15 cellular contexts compared by ENCODE assay signal in genomic region chr7:22717760-22718159, GRCh38. TPM values are rescaled to one million over a fixed set of nuclear protein-coding genes. Genes with fewer than 3 reads are reported as not detected.
A peak's percentile ranks its signal among the peaks of the same experiment; 100 is the strongest.
DNase-seq lines count a peak whose midpoint lies in the region; ATAC-seq and TF ChIP-seq lines count a peak whose summit lies in the region.
"Had no signal": no experiment of that assay in that cellular context is flagged by ENCODE, and none has a peak within 500 bp of the region (broad histone marks: within the 10 kb centered on the region; RNA-seq: fewer than 3 reads in every experiment).

No MANE protein-coding gene starts in this region.

- H3K9me3 ChIP-seq in PC-9 (ENCODE audit: insufficient read depth, low read depth) (no peaks in the 10 kb centered on the region), suprapubic skin (no peaks in the 10 kb centered on the region), T-helper 17 cell (ENCODE audit: control insufficient read depth, low read length, poor library complexity, severe bottlenecking) (no peaks in the 10 kb centered on the region)
- H3K9me3 ChIP-seq: MG63, upper lobe of left lung had no signal

- POLR2A ChIA-PET in PC-9 (lab: Charles Lee; ENCODE audit: unreplicated experiment): interaction anchor here (0.7 to 0.8 kb wide), 2 partner anchors 131 to 135 kb away, joined by 4 to 19 read pairs; no protein-coding TSS in a partner anchor

- no peaks in the 10 kb centered on the region for H3K79me2 ChIP-seq in PC-9 (ENCODE audit: low read depth)
- H3K79me2 ChIP-seq in mesendoderm (ENCODE audit: control insufficient read depth, insufficient read depth, low read length): no peaks in the 10 kb centered on the region

- H3F3A ChIP-seq in PC-9 (ENCODE audit: insufficient read depth, low read depth): peaks cover 14% of the 10 kb centered on the region

- H4K5ac ChIP-seq in mesendoderm (ENCODE audit: low read length): no peak overlapping the region

- H3K27me3 ChIP-seq in PC-9 (ENCODE audit: insufficient read depth, low read depth): no peaks in the 10 kb centered on the region
- no peaks in the 10 kb centered on the region for H3K27me3 ChIP-seq in mesendoderm (ENCODE audit: insufficient read depth, low read length, poor library complexity)
- H3K27me3 ChIP-seq in suprapubic skin: no peaks in the 10 kb centered on the region
- H3K27me3 ChIP-seq: MG63, upper lobe of left lung had no signal

- no peak overlapping the region for H3K4me3 ChIP-seq in PC-9
- no peak overlapping the region for H3K4me3 ChIP-seq in mesendoderm (ENCODE audit: low read length)
- H3K4me3 ChIP-seq in suprapubic skin: no peak overlapping the region
- H3K4me3 ChIP-seq: MG63, upper lobe of left lung had no signal

- peak overlapping the region; percentile 2 for H2BK120ac ChIP-seq in mesendoderm (ENCODE audit: low read depth, low read length)

- TF ChIP-seq EP300 in suprapubic skin (IDR thresholded peaks at IDR 0.05): no peak

- H3K4me1 Mint-ChIP-seq in T-helper 17 cell: peaks cover 8% of the 10 kb centered on the region

- H3K36me3 ChIP-seq in PC-9 (ENCODE audit: low read depth): no peaks in the 10 kb centered on the region
- no peaks in the 10 kb centered on the region for H3K36me3 ChIP-seq in mesendoderm (ENCODE audit: control insufficient read depth, insufficient read depth, low read length)
- H3K36me3 ChIP-seq in suprapubic skin: no peaks in the 10 kb centered on the region
- H3K36me3 ChIP-seq: MG63, upper lobe of left lung had no signal

- intact Hi-C loops in PC-9 (cut with micrococcal nuclease; ENCODE audit: unreplicated experiment): loop anchor here (2.0 kb wide), 1 partner anchor 49 kb away; no protein-coding TSS in a partner anchor

- no peak overlapping the region for H4K8ac ChIP-seq in mesendoderm (ENCODE audit: low read depth, low read length)

- peaks cover 3% of the 10 kb centered on the region for H3K36me3 Mint-ChIP-seq in T-helper 17 cell (ENCODE audit: low read depth)

- ATAC-seq in T-helper 17 cell (no peak), GM18870 (IDR thresholded peaks at IDR 0.05; ENCODE audit: unreplicated experiment) (no peak), GM18498 (IDR thresholded peaks at IDR 0.05; ENCODE audit: unreplicated experiment) (no peak)

- H2AFZ ChIP-seq in PC-9: no peak overlapping the region

- no peak overlapping the region for H2BK15ac ChIP-seq in mesendoderm (replicated peaks; ENCODE audit: low read depth)

- no CpG with 5 or more reads among the region's 7 CpGs for WGBS in mesendoderm (ENCODE audit: extremely low coverage, insufficient coverage, low lambda C conversion rate)
- WGBS in suprapubic skin: 54% methylated on average over 7 of the region's 7 CpGs

- no peak overlapping the region for H3K27ac Mint-ChIP-seq in T-helper 17 cell

- H3K9me2 ChIP-seq in PC-9 (ENCODE audit: insufficient read depth): no peaks in the 10 kb centered on the region

- no peak overlapping the region for H3K4me3 Mint-ChIP-seq in T-helper 17 cell

- H3K27ac ChIP-seq in PC-9 (peak overlapping the region; percentile 69), mesendoderm (ENCODE audit: low read depth, low read length) (no peak overlapping the region), suprapubic skin (peak overlapping the region; percentile 39)

- H2BK5ac ChIP-seq in mesendoderm (ENCODE audit: low read length): no peak overlapping the region

- no peak overlapping the region for H3K23ac ChIP-seq in mesendoderm (ENCODE audit: low read length)

- peaks cover 22% of the 10 kb centered on the region for H3K27me3 Mint-ChIP-seq in T-helper 17 cell

- H3K4me2 ChIP-seq in PC-9: peak overlapping the region; percentile 55
- H3K4me2 ChIP-seq in mesendoderm (ENCODE audit: low read length): no peak overlapping the region

- CTCF ChIA-PET in PC-9 (lab: Charles Lee): interaction anchor here (0.6 to 1.5 kb wide), 5 partner anchors 9 to 354 kb away, joined by 3 to 8 read pairs (median 4); partner anchors contain the start of gene IL6

- DNase-seq in PC-9 (no peak), dermis blood vessel endothelial cell (peak; percentile 68), mesendoderm (no peak), suprapubic skin (ENCODE audit: low spot score in 2 of 2) (no peak), T-helper 17 cell (no peak), D341Med (ENCODE audit: low spot score) (no peak)
- DNase-seq: C1 segment of cervical spinal cord; DMS53; glutamatergic neuron; MG63; NCI-H1694 treated with DMSO at 0.1 percent for 48 hours; stimulated activated CD4-positive, alpha-beta T cell treated with anti-CD3 and anti-CD28 coated beads, Interleukin-4, amount 100 ng/mL, for 4 hours; upper lobe of left lung had no signal

- no peak for TF ChIP-seq POLR2A in suprapubic skin (IDR thresholded peaks at IDR 0.05)

- no peak overlapping the region for H3K56ac ChIP-seq in mesendoderm (ENCODE audit: low read length)

- TF ChIP-seq CTCF in PC-9 (conservative IDR thresholded peaks at IDR 0.05) (no peak), suprapubic skin (IDR thresholded peaks at IDR 0.05) (no peak)

- no peak overlapping the region for H3K9ac ChIP-seq in mesendoderm (ENCODE audit: low read length)

- no peak overlapping the region for H2AK5ac ChIP-seq in mesendoderm (ENCODE audit: low read length)

- peak overlapping the region; percentile 63 for H3K4ac ChIP-seq in mesendoderm (ENCODE audit: low read depth, low read length)

- peak overlapping the region; percentile 6 for H3K18ac ChIP-seq in mesendoderm (ENCODE audit: low read length)

- TSS peak; percentile 85 for BruUV-seq in PC-9 (replicated peaks; lab: Mats Ljungman, UMichigan)

- H4K20me1 ChIP-seq in PC-9 (ENCODE audit: insufficient read depth): no peaks in the 10 kb centered on the region

- H3K4me1 ChIP-seq in PC-9 (replicated peaks; ENCODE audit: insufficient read depth): peaks cover 20% of the 10 kb centered on the region
- peaks cover 11% of the 10 kb centered on the region for H3K4me1 ChIP-seq in mesendoderm (ENCODE audit: control insufficient read depth, low read depth, low read length)
- peaks cover 12% of the 10 kb centered on the region for H3K4me1 ChIP-seq in suprapubic skin

- no peaks in the 10 kb centered on the region for H3K79me1 ChIP-seq in mesendoderm (ENCODE audit: low read length)

RNA-seq across cellular contexts. Expression of gene IL6, which starts 9.2 kb away (rescaled TPM):
- total RNA-seq in PC-9 (2021) (1.4 and 1.7 TPM in 2 replicates), dermis blood vessel endothelial cell (1.0 and 1.3 TPM in 2 replicates), suprapubic skin (10 to 100 TPM in 1 of 4 donors, 1 to 10 TPM in 1, under 1 TPM in 1, not detected in 1; 0.80 to 36.0 (median 6.4) TPM), T-helper 17 cell (1 to 10 TPM in 1 of 2 donors, under 1 TPM in 1; 0.57 to 1.5 TPM)
- 4.6 TPM for polyA plus RNA-seq in mesendoderm (2013, experiment 1 of 2)
- 4.6 TPM for polyA plus RNA-seq in mesendoderm (2013, experiment 2 of 2)
